Comparison of ENCODE assay signal across 1 cellular context in genomic region chr18:68467966-68468365, GRCh38.
TF ChIP-seq lines count a peak whose summit lies in the region.

No MANE protein-coding gene starts in this region.

TF ChIP-seq in GM23338, 12 proteins besides CTCF, POLR2A, EP300 and RAD21:
- TF ChIP-seq ZNF462 (CRISPR knock-in tag; IDR thresholded peaks at IDR 0.05) (no peak), EZH2phosphoT487 (IDR thresholded peaks at IDR 0.05; ENCODE audit: unreplicated experiment) (no peak), JUNB (IDR thresholded peaks at IDR 0.05; ENCODE audit: unreplicated experiment) (no peak), POLR2AphosphoS5 (IDR thresholded peaks at IDR 0.05; ENCODE audit: low read depth) (no peak), STAT1 (IDR thresholded peaks at IDR 0.05; ENCODE audit: unreplicated experiment) (no peak), ZNF331 (CRISPR knock-in tag; IDR thresholded peaks at IDR 0.05; ENCODE audit: low read depth) (no peak), REST (IDR thresholded peaks at IDR 0.05; ENCODE audit: unreplicated experiment) (no peak), ZNF114 (CRISPR knock-in tag; IDR thresholded peaks at IDR 0.05) (no peak), NANOG (IDR thresholded peaks at IDR 0.05; ENCODE audit: borderline replicate concordance) (no peak), CREB1 (CRISPR knock-in tag; IDR thresholded peaks at IDR 0.05; ENCODE audit: low read depth) (no peak), EZH2 (IDR thresholded peaks at IDR 0.05; ENCODE audit: low read depth, unreplicated experiment) (no peak), ETS1 (IDR thresholded peaks at IDR 0.05) (no peak)
